In genomic region chr10:35559416-35559815, GRCh38 we compare ENCODE assay signal across 23 cellular contexts. TPM values are rescaled to one million over a fixed set of nuclear protein-coding genes. Genes with fewer than 3 reads are reported as not detected.
A peak's percentile ranks its signal among the peaks of the same experiment; 100 is the strongest.
DNase-seq lines count a peak whose midpoint lies in the region; ATAC-seq and TF ChIP-seq lines count a peak whose summit lies in the region.
"Had no signal": no experiment of that assay in that cellular context is flagged by ENCODE, and none has a peak within 500 bp of the region (broad histone marks: within the 10 kb centered on the region; RNA-seq: fewer than 3 reads in every experiment).

No MANE protein-coding gene starts in this region.

- no peak overlapping the region for H3K4me3 ChIP-seq in endodermal cell (ENCODE audit: low read length)
- H3K4me3 ChIP-seq: BLaER1, Peyer's patch, SJSA1 had no signal

- no peaks in the 10 kb centered on the region for H3K9me3 Mint-ChIP-seq in endodermal cell
- peaks cover 3% of the 10 kb centered on the region for H3K9me3 Mint-ChIP-seq in stimulated activated memory B cell treated with anti-CD40 and anti-IgM and Interleukin-4, amounts not matched to agents 10 μg/mL and 1 μg/mL and 100 μg/mL, for 72 hours
- H3K9me3 Mint-ChIP-seq in effector memory CD8-positive, alpha-beta T cell, result no peaks in the 10 kb centered on the region
- H3K9me3 Mint-ChIP-seq: CD8-positive, alpha-beta memory T cell; H9 had no signal

- no peak overlapping the region for H3K27ac Mint-ChIP-seq in endodermal cell
- H3K27ac Mint-ChIP-seq in stimulated activated memory B cell treated with anti-CD40 and anti-IgM and Interleukin-4, amounts not matched to agents 10 μg/mL and 1 μg/mL and 100 μg/mL, for 72 hours, result peak overlapping the region; percentile 40
- H3K27ac Mint-ChIP-seq in effector memory CD8-positive, alpha-beta T cell, result peak overlapping the region in 1 of 2 donors; percentile 32

- peaks cover 20% of the 10 kb centered on the region for H3K36me3 ChIP-seq in endodermal cell (ENCODE audit: control insufficient read depth, insufficient read depth, low read length)

- peak; percentile 77 for DNase-seq in D341Med (ENCODE audit: low spot score)
- peak; percentile 88 for DNase-seq in NCI-H82 treated with DMSO at 0.1 percent for 48 hours (lab: John Stamatoyannopoulos, UW; ENCODE audit: unreplicated experiment)
- DNase-seq in endodermal cell, result peak; percentile 36
- no peak for DNase-seq in effector memory CD8-positive, alpha-beta T cell
- no peak for DNase-seq in stimulated activated CD4-positive, alpha-beta T cell treated with anti-CD3 and anti-CD28 coated beads, Interleukin-2, amount 100 ng/mL, for 24 hours
- no peak for DNase-seq in OCI-M1 (lab: John Stamatoyannopoulos, UW)
- DNase-seq: CD8-positive, alpha-beta memory T cell; DMS 273 treated with DMSO at 0.1 percent for 48 hours; DND-41; H9; IMR-90; NCI-H1417; NCI-H187 treated with DMSO at 0.1 percent for 48 hours; NCI-H226; NCI-H526; Peyer's patch had no signal

- no peaks in the 10 kb centered on the region for H3K9me3 ChIP-seq in endodermal cell (ENCODE audit: control insufficient read depth, low read length)
- H3K9me3 ChIP-seq: BLaER1, Peyer's patch, SJSA1 had no signal

- H3K4me3 Mint-ChIP-seq in endodermal cell, result no peak overlapping the region
- H3K4me3 Mint-ChIP-seq in stimulated activated memory B cell treated with anti-CD40 and anti-IgM and Interleukin-4, amounts not matched to agents 10 μg/mL and 1 μg/mL and 100 μg/mL, for 72 hours, result no peak overlapping the region
- no peak overlapping the region for H3K4me3 Mint-ChIP-seq in effector memory CD8-positive, alpha-beta T cell
- H3K4me3 Mint-ChIP-seq: H9 had no signal

- WGBS in endodermal cell (ENCODE audit: insufficient coverage in 1 of 2, insufficient read length in 1 of 2), 2 experiments, result 96 to 100% methylated on average over 3 to 5 of the region's 5 CpGs

- H3K27me3 ChIP-seq in endodermal cell (ENCODE audit: control insufficient read depth, insufficient read depth, low read length, poor library complexity, severe bottlenecking), result no peaks in the 10 kb centered on the region
- H3K27me3 ChIP-seq: BLaER1, Peyer's patch, SJSA1 had no signal

- no peaks in the 10 kb centered on the region for H3K27me3 Mint-ChIP-seq in endodermal cell (ENCODE audit: insufficient read depth)
- H3K27me3 Mint-ChIP-seq in stimulated activated memory B cell treated with anti-CD40 and anti-IgM and Interleukin-4, amounts not matched to agents 10 μg/mL and 1 μg/mL and 100 μg/mL, for 72 hours, result no peaks in the 10 kb centered on the region
- no peaks in the 10 kb centered on the region for H3K27me3 Mint-ChIP-seq in effector memory CD8-positive, alpha-beta T cell
- H3K27me3 Mint-ChIP-seq: CD8-positive, alpha-beta memory T cell had no signal

- H3K4me1 ChIP-seq in endodermal cell (ENCODE audit: control insufficient read depth, insufficient read depth, low read length), result no peaks in the 10 kb centered on the region

- peaks cover 23% of the 10 kb centered on the region for H3K36me3 Mint-ChIP-seq in endodermal cell (ENCODE audit: low read depth)
- H3K36me3 Mint-ChIP-seq in stimulated activated memory B cell treated with anti-CD40 and anti-IgM and Interleukin-4, amounts not matched to agents 10 μg/mL and 1 μg/mL and 100 μg/mL, for 72 hours, result peaks cover 35% of the 10 kb centered on the region
- peaks cover 16% of the 10 kb centered on the region for H3K36me3 Mint-ChIP-seq in effector memory CD8-positive, alpha-beta T cell (ENCODE audit: insufficient read depth)

- TF ChIP-seq CTCF in endodermal cell (conservative IDR thresholded peaks at IDR 0.05), result no peak

- H3K4me1 Mint-ChIP-seq in endodermal cell, result no peaks in the 10 kb centered on the region
- H3K4me1 Mint-ChIP-seq in stimulated activated memory B cell treated with anti-CD40 and anti-IgM and Interleukin-4, amounts not matched to agents 10 μg/mL and 1 μg/mL and 100 μg/mL, for 72 hours, result peaks cover 31% of the 10 kb centered on the region
- H3K4me1 Mint-ChIP-seq in effector memory CD8-positive, alpha-beta T cell (ENCODE audit: low read depth in 2 of 2), result peaks cover 0 to 5% of the 10 kb centered on the region in 2 donors

- no peak overlapping the region for H3K27ac ChIP-seq in endodermal cell (ENCODE audit: low read depth, low read length)
- H3K27ac ChIP-seq: BLaER1, Peyer's patch, SJSA1 had no signal

- ATAC-seq in stimulated activated memory B cell treated with anti-CD40 and anti-IgM and Interleukin-4, amounts not matched to agents 10 μg/mL and 1 μg/mL and 100 μg/mL, for 72 hours, result no peak
- ATAC-seq in effector memory CD8-positive, alpha-beta T cell (replicated peaks), result no peak

- H3K9ac ChIP-seq in endodermal cell (ENCODE audit: extremely low read depth, low read length, poor library complexity, severe bottlenecking), result no peak overlapping the region
- H3K9ac ChIP-seq: BLaER1 had no signal

RNA-seq across cellular contexts. Expression of gene GJD4, which starts 45.7 kb away (rescaled TPM):
- under 1 TPM; 0.22 to 0.29 TPM for total RNA-seq in endodermal cell
- 0.36 TPM for polyA plus RNA-seq in endodermal cell (2013, experiment 1 of 2)
- not detected for polyA plus RNA-seq in endodermal cell (2013, experiment 2 of 2)
- total RNA-seq: A673; CD8-positive, alpha-beta memory T cell; G401; H9; HT1080; IMR-90; M059J; Peyer's patch had no signal
- polyA plus RNA-seq: CD8-positive, alpha-beta memory T cell; IMR-90 had no signal

Comparison
In these comparisons a context has a peak if more than half of its experiments do, and no peak if none do; other contexts are left out.
1. DNase-seq: peak in D341Med (single experiment), NCI-H82 treated with DMSO at 0.1 percent for 48 hours (single experiment) and endodermal cell (single experiment); none in effector memory CD8-positive, alpha-beta T cell (0 of 3), stimulated activated CD4-positive, alpha-beta T cell treated with anti-CD3 and anti-CD28 coated beads, Interleukin-2, amount 100 ng/mL, for 24 hours (0 of 2) and OCI-M1 (single experiment).